Comparison of ENCODE assay signal across 1 cellular context in the genomic region with DNA sequence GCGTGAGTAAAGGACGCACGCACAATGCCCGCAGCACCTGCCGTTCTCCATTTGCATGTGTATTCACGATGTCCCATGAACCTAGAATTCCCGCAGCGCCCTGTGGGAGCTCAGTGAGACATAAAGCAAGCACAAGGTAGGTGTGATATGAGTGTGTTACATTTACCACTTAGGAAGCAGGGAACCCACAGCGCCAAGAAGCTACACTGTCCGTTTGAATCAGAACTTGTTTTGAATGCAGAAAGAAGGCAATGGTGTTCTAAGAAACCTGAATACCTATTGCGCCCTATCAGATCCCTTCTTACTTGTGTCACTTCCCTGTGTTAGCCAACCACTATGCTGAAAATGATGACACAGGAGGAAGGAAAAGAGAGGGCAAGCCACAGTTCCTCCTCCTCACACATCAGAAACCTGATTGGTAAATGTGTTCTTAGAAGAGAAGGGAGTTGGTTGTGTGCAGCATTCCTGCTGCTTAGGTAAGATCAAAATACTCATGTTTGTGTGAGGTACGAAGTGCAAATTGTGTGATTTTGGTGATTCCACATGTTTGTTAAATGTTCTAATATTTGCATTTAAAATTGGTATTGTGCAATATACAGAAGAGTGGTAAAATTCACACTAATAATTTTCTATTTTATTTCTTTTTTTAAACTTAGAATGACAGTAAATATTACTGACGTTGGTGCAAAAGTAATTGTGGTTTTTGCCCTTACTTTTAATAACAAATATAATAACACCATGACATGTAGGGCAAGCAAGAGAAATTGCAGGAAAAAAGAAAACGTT.
TF ChIP-seq lines count a peak whose summit lies in the region.

No MANE protein-coding gene starts in this region.

TF ChIP-seq in GM12878, 131 proteins besides CTCF, POLR2A, EP300 and RAD21 (continued from another document):
- TF ChIP-seq, protein P1, sequence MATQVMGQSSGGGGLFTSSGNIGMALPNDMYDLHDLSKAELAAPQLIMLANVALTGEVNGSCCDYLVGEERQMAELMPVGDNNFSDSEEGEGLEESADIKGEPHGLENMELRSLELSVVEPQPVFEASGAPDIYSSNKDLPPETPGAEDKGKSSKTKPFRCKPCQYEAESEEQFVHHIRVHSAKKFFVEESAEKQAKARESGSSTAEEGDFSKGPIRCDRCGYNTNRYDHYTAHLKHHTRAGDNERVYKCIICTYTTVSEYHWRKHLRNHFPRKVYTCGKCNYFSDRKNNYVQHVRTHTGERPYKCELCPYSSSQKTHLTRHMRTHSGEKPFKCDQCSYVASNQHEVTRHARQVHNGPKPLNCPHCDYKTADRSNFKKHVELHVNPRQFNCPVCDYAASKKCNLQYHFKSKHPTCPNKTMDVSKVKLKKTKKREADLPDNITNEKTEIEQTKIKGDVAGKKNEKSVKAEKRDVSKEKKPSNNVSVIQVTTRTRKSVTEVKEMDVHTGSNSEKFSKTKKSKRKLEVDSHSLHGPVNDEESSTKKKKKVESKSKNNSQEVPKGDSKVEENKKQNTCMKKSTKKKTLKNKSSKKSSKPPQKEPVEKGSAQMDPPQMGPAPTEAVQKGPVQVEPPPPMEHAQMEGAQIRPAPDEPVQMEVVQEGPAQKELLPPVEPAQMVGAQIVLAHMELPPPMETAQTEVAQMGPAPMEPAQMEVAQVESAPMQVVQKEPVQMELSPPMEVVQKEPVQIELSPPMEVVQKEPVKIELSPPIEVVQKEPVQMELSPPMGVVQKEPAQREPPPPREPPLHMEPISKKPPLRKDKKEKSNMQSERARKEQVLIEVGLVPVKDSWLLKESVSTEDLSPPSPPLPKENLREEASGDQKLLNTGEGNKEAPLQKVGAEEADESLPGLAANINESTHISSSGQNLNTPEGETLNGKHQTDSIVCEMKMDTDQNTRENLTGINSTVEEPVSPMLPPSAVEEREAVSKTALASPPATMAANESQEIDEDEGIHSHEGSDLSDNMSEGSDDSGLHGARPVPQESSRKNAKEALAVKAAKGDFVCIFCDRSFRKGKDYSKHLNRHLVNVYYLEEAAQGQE (IDR thresholded peaks at IDR 0.05; ENCODE audit: low read depth, low read length) = no peak
- no peak for TF ChIP-seq SPI1 (IDR thresholded peaks at IDR 0.05; ENCODE audit: borderline replicate concordance, insufficient read depth, low read depth, low read length)
